ENCODE assay signal across 1 cellular context in the genomic region with DNA sequence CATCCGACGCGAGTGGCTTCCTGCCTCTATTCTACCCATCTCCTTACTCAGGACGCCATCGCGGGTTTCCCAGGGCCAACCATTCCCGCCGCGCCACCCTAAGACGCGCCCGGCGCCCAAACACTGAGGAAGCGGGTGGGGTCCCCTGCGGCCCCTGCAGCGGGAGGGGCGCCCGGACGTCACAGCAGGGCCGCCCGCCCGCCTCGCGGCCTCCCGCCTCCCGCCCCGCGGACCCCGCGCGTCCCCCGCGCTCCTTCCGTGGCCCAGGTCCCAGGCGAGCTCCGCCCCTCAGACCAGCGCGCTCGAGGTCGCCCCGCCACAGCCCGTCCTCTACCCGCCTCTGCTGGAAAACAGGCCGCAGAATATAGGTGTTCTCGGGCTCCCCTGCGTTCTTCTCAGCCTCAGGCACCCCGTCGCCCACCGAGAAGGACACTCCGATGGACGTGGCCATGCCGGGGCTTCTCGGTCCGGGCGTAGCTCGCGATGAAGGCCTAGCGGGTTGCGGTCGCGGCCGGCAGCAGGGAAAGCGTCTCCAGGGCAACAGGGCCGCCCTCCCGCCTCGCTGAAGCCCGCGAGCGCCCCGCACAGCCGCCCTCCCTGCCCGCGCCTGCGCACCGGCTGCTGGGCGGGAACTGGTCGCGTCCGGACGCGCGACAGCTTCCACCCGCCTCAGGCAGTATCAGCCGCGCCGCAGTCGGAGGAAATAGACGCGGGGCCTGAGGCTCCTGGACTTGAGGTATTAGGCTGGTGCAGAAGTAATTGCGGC.
TF ChIP-seq lines count a peak whose summit lies in the region.

A gene (minus strand): TSS at position 539 of the 766 bp plus-strand sequence. CDS start 88 bp downstream, at position 451.

TF ChIP-seq in K562, 482 proteins besides CTCF, POLR2A, EP300 and RAD21 (continued from another document and continues in another):
- TF ChIP-seq, protein P1, sequence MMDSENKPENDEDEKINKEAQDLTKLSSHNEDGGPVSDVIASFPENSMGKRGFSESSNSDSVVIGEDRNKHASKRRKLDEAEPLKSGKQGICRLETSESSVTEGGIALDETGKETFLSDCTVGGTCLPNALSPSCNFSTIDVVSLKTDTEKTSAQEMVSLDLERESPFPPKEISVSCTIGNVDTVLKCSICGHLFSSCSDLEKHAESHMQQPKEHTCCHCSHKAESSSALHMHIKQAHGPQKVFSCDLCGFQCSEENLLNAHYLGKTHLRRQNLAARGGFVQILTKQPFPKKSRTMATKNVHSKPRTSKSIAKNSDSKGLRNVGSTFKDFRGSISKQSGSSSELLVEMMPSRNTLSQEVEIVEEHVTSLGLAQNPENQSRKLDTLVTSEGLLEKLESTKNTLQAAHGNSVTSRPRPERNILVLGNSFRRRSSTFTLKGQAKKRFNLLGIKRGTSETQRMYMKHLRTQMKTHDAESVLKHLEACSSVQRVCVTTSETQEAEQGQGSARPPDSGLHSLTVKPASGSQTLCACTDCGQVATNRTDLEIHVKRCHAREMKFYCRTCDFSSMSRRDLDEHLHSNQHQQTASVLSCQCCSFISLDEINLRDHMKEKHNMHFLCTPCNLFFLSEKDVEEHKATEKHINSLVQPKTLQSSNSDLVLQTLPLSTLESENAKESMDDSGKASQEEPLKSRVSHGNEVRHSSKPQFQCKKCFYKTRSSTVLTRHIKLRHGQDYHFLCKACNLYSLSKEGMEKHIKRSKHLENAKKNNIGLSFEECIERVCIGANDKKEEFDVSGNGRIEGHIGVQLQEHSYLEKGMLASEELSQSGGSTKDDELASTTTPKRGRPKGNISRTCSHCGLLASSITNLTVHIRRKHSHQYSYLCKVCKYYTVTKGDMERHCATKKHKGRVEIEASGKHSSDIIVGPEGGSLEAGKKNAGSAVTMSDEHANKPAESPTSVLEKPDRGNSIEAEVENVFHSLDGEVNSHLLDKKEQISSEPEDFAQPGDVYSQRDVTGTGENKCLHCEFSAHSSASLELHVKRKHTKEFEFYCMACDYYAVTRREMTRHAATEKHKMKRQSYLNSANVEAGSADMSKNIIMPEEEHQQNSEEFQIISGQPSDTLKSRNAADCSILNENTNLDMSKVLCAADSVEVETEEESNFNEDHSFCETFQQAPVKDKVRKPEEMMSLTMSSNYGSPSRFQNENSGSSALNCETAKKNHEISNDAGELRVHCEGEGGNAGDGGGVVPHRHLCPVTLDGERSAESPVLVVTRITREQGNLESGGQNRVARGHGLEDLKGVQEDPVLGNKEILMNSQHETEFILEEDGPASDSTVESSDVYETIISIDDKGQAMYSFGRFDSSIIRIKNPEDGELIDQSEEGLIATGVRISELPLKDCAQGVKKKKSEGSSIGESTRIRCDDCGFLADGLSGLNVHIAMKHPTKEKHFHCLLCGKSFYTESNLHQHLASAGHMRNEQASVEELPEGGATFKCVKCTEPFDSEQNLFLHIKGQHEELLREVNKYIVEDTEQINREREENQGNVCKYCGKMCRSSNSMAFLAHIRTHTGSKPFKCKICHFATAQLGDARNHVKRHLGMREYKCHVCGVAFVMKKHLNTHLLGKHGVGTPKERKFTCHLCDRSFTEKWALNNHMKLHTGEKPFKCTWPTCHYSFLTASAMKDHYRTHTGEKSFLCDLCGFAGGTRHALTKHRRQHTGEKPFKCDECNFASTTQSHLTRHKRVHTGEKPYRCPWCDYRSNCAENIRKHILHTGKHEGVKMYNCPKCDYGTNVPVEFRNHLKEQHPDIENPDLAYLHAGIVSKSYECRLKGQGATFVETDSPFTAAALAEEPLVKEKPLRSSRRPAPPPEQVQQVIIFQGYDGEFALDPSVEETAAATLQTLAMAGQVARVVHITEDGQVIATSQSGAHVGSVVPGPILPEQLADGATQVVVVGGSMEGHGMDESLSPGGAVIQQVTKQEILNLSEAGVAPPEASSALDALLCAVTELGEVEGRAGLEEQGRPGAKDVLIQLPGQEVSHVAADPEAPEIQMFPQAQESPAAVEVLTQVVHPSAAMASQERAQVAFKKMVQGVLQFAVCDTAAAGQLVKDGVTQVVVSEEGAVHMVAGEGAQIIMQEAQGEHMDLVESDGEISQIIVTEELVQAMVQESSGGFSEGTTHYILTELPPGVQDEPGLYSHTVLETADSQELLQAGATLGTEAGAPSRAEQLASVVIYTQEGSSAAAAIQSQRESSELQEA (IDR thresholded peaks at IDR 0.05; ENCODE audit: low read depth), result no peak
- TF ChIP-seq POLR2H (tag; IDR thresholded peaks at IDR 0.05; ENCODE audit: low read depth) (peak; percentile 81), SIN3B (IDR thresholded peaks at IDR 0.05; ENCODE audit: low read depth) (no peak), FOXJ3 (CRISPR knock-in tag; IDR thresholded peaks at IDR 0.05) (no peak), NRF1 (conservative IDR thresholded peaks at IDR 0.05 in 1 of 2, IDR thresholded peaks at IDR 0.05 in 1 of 2) (peak; percentile 99), EZH2 (IDR thresholded peaks at IDR 0.05; ENCODE audit: borderline replicate concordance, low read depth, low read length) (no peak), ZNF175 (CRISPR knock-in tag; IDR thresholded peaks at IDR 0.05; ENCODE audit: low read depth) (no peak), BMI1 (IDR thresholded peaks at IDR 0.05; ENCODE audit: low read length) (no peak), SRF (CRISPR knock-in tag; IDR thresholded peaks at IDR 0.05) (0 out of 4 replicates have a peak, but pooled peaks of 1 of the 2 experiments have one; percentile 40), POLR2AphosphoS2 (IDR thresholded peaks at IDR 0.05; ENCODE audit: low read length) (peak; percentile 100), MAZ (CRISPR knock-in tag; conservative IDR thresholded peaks at IDR 0.05 in 1 of 2, IDR thresholded peaks at IDR 0.05 in 1 of 2) (peak; percentile 70 to 87), XRCC4 (IDR thresholded peaks at IDR 0.05; ENCODE audit: extremely low read depth, insufficient read depth, insufficient read length) (no peak), HCFC1 (IDR thresholded peaks at IDR 0.05; ENCODE audit: low read depth, low read length) (peak; percentile 69), TRIM24 (IDR thresholded peaks at IDR 0.05) (no peak), ZNF324 (CRISPR knock-in tag; IDR thresholded peaks at IDR 0.05) (no peak), MTA1 (IDR thresholded peaks at IDR 0.05; ENCODE audit: borderline replicate concordance) (peak; percentile 94), JUNB (CRISPR knock-in tag; conservative IDR thresholded peaks at IDR 0.05) (no peak), KDM2B (CRISPR knock-in tag; IDR thresholded peaks at IDR 0.05) (no peak), ILK (tag; IDR thresholded peaks at IDR 0.05; ENCODE audit: borderline replicate concordance, low read depth) (no peak), PRPF4 (IDR thresholded peaks at IDR 0.05; ENCODE audit: insufficient read depth, low read depth, low read length, poor library complexity, severe bottlenecking) (no peak), RCOR1 (IDR thresholded peaks at IDR 0.05; ENCODE audit: borderline replicate concordance in 1 of 2, low read depth in 2 of 2, low read length in 2 of 2) (peak in 1 of 2 experiments; percentile 30; a peak in 1 of 4 replicates), FIP1L1 (IDR thresholded peaks at IDR 0.05; ENCODE audit: low read depth, low read length, poor library complexity, severe bottlenecking) (peak; percentile 66), RB1 (IDR thresholded peaks at IDR 0.05; ENCODE audit: low read depth) (peak; percentile 90; the same call in 1 of the 2 replicates), ZNF584 (CRISPR knock-in tag; IDR thresholded peaks at IDR 0.05; ENCODE audit: low read depth) (no peak), SIN3A (IDR thresholded peaks at IDR 0.05; ENCODE audit: borderline replicate concordance in 2 of 2, control insufficient read depth in 1 of 2, low read depth in 2 of 2, low read length in 2 of 2) (peak; percentile 73 to 80; a peak in 3 of 4 replicates), ZNF174 (CRISPR knock-in tag; IDR thresholded peaks at IDR 0.05) (no peak)
- TF ChIP-seq, protein P2, sequence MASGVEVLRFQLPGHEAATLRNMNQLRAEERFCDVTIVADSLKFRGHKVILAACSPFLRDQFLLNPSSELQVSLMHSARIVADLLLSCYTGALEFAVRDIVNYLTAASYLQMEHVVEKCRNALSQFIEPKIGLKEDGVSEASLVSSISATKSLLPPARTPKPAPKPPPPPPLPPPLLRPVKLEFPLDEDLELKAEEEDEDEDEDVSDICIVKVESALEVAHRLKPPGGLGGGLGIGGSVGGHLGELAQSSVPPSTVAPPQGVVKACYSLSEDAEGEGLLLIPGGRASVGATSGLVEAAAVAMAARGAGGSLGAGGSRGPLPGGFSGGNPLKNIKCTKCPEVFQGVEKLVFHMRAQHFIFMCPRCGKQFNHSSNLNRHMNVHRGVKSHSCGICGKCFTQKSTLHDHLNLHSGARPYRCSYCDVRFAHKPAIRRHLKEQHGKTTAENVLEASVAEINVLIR (CRISPR knock-in tag; IDR thresholded peaks at IDR 0.05), result peak; percentile 73
- TF ChIP-seq, protein P3, sequence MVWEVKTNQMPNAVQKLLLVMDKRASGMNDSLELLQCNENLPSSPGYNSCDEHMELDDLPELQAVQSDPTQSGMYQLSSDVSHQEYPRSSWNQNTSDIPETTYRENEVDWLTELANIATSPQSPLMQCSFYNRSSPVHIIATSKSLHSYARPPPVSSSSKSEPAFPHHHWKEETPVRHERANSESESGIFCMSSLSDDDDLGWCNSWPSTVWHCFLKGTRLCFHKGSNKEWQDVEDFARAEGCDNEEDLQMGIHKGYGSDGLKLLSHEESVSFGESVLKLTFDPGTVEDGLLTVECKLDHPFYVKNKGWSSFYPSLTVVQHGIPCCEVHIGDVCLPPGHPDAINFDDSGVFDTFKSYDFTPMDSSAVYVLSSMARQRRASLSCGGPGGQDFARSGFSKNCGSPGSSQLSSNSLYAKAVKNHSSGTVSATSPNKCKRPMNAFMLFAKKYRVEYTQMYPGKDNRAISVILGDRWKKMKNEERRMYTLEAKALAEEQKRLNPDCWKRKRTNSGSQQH (CRISPR knock-in tag; IDR thresholded peaks at IDR 0.05), result peak; percentile 16
- TF ChIP-seq, protein P4, sequence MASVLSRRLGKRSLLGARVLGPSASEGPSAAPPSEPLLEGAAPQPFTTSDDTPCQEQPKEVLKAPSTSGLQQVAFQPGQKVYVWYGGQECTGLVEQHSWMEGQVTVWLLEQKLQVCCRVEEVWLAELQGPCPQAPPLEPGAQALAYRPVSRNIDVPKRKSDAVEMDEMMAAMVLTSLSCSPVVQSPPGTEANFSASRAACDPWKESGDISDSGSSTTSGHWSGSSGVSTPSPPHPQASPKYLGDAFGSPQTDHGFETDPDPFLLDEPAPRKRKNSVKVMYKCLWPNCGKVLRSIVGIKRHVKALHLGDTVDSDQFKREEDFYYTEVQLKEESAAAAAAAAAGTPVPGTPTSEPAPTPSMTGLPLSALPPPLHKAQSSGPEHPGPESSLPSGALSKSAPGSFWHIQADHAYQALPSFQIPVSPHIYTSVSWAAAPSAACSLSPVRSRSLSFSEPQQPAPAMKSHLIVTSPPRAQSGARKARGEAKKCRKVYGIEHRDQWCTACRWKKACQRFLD (CRISPR knock-in tag; IDR thresholded peaks at IDR 0.05), result no peak
- TF ChIP-seq, protein P5, sequence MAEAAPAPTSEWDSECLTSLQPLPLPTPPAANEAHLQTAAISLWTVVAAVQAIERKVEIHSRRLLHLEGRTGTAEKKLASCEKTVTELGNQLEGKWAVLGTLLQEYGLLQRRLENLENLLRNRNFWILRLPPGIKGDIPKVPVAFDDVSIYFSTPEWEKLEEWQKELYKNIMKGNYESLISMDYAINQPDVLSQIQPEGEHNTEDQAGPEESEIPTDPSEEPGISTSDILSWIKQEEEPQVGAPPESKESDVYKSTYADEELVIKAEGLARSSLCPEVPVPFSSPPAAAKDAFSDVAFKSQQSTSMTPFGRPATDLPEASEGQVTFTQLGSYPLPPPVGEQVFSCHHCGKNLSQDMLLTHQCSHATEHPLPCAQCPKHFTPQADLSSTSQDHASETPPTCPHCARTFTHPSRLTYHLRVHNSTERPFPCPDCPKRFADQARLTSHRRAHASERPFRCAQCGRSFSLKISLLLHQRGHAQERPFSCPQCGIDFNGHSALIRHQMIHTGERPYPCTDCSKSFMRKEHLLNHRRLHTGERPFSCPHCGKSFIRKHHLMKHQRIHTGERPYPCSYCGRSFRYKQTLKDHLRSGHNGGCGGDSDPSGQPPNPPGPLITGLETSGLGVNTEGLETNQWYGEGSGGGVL (CRISPR knock-in tag; IDR thresholded peaks at IDR 0.05), result no peak
- TF ChIP-seq, protein P6, sequence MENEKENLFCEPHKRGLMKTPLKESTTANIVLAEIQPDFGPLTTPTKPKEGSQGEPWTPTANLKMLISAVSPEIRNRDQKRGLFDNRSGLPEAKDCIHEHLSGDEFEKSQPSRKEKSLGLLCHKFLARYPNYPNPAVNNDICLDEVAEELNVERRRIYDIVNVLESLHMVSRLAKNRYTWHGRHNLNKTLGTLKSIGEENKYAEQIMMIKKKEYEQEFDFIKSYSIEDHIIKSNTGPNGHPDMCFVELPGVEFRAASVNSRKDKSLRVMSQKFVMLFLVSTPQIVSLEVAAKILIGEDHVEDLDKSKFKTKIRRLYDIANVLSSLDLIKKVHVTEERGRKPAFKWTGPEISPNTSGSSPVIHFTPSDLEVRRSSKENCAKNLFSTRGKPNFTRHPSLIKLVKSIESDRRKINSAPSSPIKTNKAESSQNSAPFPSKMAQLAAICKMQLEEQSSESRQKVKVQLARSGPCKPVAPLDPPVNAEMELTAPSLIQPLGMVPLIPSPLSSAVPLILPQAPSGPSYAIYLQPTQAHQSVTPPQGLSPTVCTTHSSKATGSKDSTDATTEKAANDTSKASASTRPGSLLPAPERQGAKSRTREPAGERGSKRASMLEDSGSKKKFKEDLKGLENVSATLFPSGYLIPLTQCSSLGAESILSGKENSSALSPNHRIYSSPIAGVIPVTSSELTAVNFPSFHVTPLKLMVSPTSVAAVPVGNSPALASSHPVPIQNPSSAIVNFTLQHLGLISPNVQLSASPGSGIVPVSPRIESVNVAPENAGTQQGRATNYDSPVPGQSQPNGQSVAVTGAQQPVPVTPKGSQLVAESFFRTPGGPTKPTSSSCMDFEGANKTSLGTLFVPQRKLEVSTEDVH (IDR thresholded peaks at IDR 0.05; ENCODE audit: low read depth, partially characterized antibody), result peak; percentile 51
- TF ChIP-seq, protein P7, sequence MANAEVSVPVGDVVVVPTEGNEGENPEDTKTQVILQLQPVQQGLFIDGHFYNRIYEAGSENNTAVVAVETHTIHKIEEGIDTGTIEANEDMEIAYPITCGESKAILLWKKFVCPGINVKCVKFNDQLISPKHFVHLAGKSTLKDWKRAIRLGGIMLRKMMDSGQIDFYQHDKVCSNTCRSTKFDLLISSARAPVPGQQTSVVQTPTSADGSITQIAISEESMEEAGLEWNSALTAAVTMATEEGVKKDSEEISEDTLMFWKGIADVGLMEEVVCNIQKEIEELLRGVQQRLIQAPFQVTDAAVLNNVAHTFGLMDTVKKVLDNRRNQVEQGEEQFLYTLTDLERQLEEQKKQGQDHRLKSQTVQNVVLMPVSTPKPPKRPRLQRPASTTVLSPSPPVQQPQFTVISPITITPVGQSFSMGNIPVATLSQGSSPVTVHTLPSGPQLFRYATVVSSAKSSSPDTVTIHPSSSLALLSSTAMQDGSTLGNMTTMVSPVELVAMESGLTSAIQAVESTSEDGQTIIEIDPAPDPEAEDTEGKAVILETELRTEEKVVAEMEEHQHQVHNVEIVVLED (CRISPR knock-in tag; IDR thresholded peaks at IDR 0.05), result peak; percentile 39
- TF ChIP-seq, protein P8, sequence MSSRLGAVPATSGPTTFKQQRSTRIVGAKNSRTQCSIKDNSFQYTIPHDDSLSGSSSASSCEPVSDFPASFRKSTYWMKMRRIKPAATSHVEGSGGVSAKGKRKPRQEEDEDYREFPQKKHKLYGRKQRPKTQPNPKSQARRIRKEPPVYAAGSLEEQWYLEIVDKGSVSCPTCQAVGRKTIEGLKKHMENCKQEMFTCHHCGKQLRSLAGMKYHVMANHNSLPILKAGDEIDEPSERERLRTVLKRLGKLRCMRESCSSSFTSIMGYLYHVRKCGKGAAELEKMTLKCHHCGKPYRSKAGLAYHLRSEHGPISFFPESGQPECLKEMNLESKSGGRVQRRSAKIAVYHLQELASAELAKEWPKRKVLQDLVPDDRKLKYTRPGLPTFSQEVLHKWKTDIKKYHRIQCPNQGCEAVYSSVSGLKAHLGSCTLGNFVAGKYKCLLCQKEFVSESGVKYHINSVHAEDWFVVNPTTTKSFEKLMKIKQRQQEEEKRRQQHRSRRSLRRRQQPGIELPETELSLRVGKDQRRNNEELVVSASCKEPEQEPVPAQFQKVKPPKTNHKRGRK (tag; IDR thresholded peaks at IDR 0.05), result no peak
